11 cellular contexts compared by ENCODE assay signal in the genomic region with DNA sequence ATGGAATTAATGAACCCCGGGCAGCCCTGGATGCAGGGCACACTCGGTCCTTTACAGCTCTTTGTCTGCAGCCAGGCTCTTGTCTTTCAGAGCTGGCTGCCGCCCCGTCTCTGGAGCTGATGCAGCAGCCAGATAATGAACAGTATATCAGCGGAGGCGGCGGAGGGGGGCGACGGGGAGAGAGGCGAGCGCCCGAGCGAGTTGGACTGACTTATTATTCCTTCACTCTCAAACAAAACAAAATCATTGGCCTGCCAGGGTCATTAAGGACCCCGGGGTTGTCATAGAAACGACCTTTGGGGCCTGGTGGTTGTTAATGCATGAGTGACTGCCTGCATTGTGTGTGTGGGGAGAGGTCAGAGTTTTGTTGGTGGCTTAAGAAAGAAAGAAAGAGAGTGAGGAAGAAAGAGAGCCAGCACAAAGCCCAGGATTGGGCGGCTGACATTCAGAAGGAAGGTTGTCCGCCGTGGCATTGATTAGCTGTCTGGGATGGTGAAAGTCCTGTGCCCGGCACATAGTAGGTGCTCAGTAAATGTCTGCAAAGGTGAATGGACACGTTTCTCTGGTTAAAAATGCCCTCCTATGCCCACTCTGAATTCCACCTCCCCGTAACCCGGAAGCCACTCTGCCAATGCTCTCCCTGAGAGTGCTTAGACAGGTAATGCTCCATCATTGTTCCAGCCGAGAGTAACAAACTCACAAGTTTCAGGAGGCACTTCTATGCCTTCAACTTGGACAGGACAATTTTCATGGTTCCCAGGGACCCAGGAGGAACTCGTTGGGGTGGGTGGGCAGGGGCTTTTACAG.
DNase-seq lines count a peak whose midpoint lies in the region; ATAC-seq, FAIRE-seq and TF ChIP-seq lines count a peak whose summit lies in the region.
"Had no signal": no experiment of that assay in that cellular context is flagged by ENCODE, and none has a peak within 500 bp of the region (broad histone marks: within the 10 kb centered on the region; RNA-seq: fewer than 3 reads in every experiment).

No MANE protein-coding gene starts in this region.

- H3K9ac ChIP-seq in HepG2 (ENCODE audit: insufficient read depth, low read depth, low read length) = peak overlapping the region; percentile 64

- no peak for TF ChIP-seq RAD21 in HepG2 (CRISPR knock-in tag; IDR thresholded peaks at IDR 0.05)

- DNase-seq in NCI-H146 (lab: John Stamatoyannopoulos, UW) (peak; percentile 93), body of pancreas (no peak), HepG2 (ENCODE audit: low spot score) (peak; percentile 90), sciatic nerve (ENCODE audit: low spot score) (peak; percentile 74), DMS114 treated with DMSO at 0.1 percent for 48 hours (lab: John Stamatoyannopoulos, UW; ENCODE audit: unreplicated experiment) (no peak), WTC11 (ENCODE audit: low spot score) (no peak)
- no peak for DNase-seq in activated CD8-positive, alpha-beta memory T cell treated with anti-CD3 and anti-CD28 coated beads, Interleukin-2, amount 50 U/mL, for 48 hours
- DNase-seq in activated CD8-positive, alpha-beta memory T cell treated with anti-CD3 and anti-CD28 coated beads for 24 hours = no peak
- DNase-seq: NCI-H2081 treated with DMSO at 0.1 percent for 48 hours had no signal

- no peak for TF ChIP-seq CTCF in body of pancreas (IDR thresholded peaks at IDR 0.05)
- no peak for TF ChIP-seq CTCF in HepG2 (CRISPR knock-in tag; IDR thresholded peaks at IDR 0.05)
- no peak for TF ChIP-seq CTCF in WTC11 (IDR thresholded peaks at IDR 0.05)

- ATAC-seq in body of pancreas (peak; percentile 47), HepG2 (peak; percentile 81), sciatic nerve (peak; percentile 64), WTC11 (no peak; the same call in 1 of the 2 replicates)

- H3K4me2 ChIP-seq in HepG2 (ENCODE audit: low read depth, low read length) = peak overlapping the region; percentile 86

- H3K36me3 ChIP-seq in body of pancreas (replicated peaks in 1 of 2; ENCODE audit: insufficient read depth in 1 of 2, low read depth in 2 of 2) (no peaks in the 10 kb centered on the region), HepG2 (replicated peaks in 1 of 2; ENCODE audit: control insufficient read depth in 1 of 2, insufficient read depth in 2 of 2, low read length in 2 of 2) (no peaks in the 10 kb centered on the region)

- H3K4me1 Mint-ChIP-seq in WTC11 = no peaks in the 10 kb centered on the region
- H3K4me1 Mint-ChIP-seq: activated CD4-positive, alpha-beta memory T cell treated with anti-CD3 and anti-CD28 coated beads, Interleukin-2, amount 10 ng/mL, durations not matched to agents 7 days and 5 days had no signal

- no peak overlapping the region for H3K27ac ChIP-seq in body of pancreas
- H3K27ac ChIP-seq in HepG2 (ENCODE audit: extremely low read length, insufficient read depth, low read length) = peak overlapping the region; percentile 80

- no TSS peak for BruUV-seq in HepG2 (replicated peaks; lab: Mats Ljungman, UMichigan)

- intact Hi-C loops in body of pancreas (cut with DNase I) = loop anchor here (10.0 kb wide), 1 partner anchor 612 kb away; no protein-coding TSS in a partner anchor
- intact Hi-C loops in HepG2 (cut with micrococcal nuclease; ENCODE audit: unreplicated experiment) = loop anchor here (1.0 to 10.0 kb wide), 7 partner anchors 115 to 610 kb away; a partner anchor contains a TSS
- intact Hi-C loops in sciatic nerve (cut with DNase I) = no loop called here

- no peak for TF ChIP-seq POLR2A in body of pancreas (IDR thresholded peaks at IDR 0.05)
- no peak for TF ChIP-seq POLR2A in HepG2 (IDR thresholded peaks at IDR 0.05; ENCODE audit: insufficient read depth in 1 of 2, low read depth in 2 of 2, low read length in 2 of 2)

- H3K4me3 ChIP-seq in body of pancreas (no peak overlapping the region), HepG2 (replicated peaks in 1 of 3; ENCODE audit: insufficient read depth in 1 of 3, low read depth in 2 of 3, low read length in 3 of 3) (peak overlapping the region; percentile 26 to 65 (median 38))
- H3K4me3 ChIP-seq: GM12878 had no signal

- FAIRE-seq in HepG2 (lab: Jason Lieb, UNC) = peak; percentile 72

- no peak overlapping the region for H3K4me3 Mint-ChIP-seq in WTC11
- H3K4me3 Mint-ChIP-seq: activated CD4-positive, alpha-beta memory T cell treated with anti-CD3 and anti-CD28 coated beads, Interleukin-2, amount 10 ng/mL, durations not matched to agents 7 days and 5 days had no signal

- no peak overlapping the region for H3K27ac Mint-ChIP-seq in WTC11
- H3K27ac Mint-ChIP-seq: activated CD4-positive, alpha-beta memory T cell treated with anti-CD3 and anti-CD28 coated beads, Interleukin-2, amount 10 ng/mL, durations not matched to agents 7 days and 5 days had no signal

- no peaks in the 10 kb centered on the region for H3K36me3 Mint-ChIP-seq in WTC11

- WGBS in body of pancreas, 2 donors = 47 to 52% methylated on average over 23 to 24 of the region's 24 CpGs
- WGBS in HepG2 (ENCODE audit: low lambda C conversion rate) = 6% methylated on average over 19 of the region's 24 CpGs

- no peaks in the 10 kb centered on the region for H3K27me3 Mint-ChIP-seq in WTC11 (ENCODE audit: low read depth)

- CTCF ChIA-PET in HepG2 (lab: Yijun Ruan, JAX; ENCODE audit: low intra/inter-chr PET ratio, low total read pairs) = interaction anchor here (1.1 to 1.8 kb wide), 5 partner anchors 113 to 609 kb away, joined by 3 to 8 read pairs (median 5); no protein-coding TSS in a partner anchor
- CTCF ChIA-PET in WTC11 (lab: Charles Lee) = interaction anchor here (0.5 to 2.1 kb wide), 43 partner anchors 8 to 610 kb away, joined by 3 to 16 read pairs (median 4); no protein-coding TSS in a partner anchor

- H3K27me3 ChIP-seq in body of pancreas (no peaks in the 10 kb centered on the region), HepG2 (ENCODE audit: control insufficient read depth in 1 of 2, insufficient read depth in 2 of 2, low read length in 2 of 2) (no peaks in the 10 kb centered on the region)

- H3K9me3 ChIP-seq in body of pancreas (no peaks in the 10 kb centered on the region), HepG2 (ENCODE audit: low read length) (no peaks in the 10 kb centered on the region)

- no peak for TF ChIP-seq EP300 in HepG2 (IDR thresholded peaks at IDR 0.05; ENCODE audit: low read depth in 2 of 2, low read length in 2 of 2)
- TF ChIP-seq EP300 in HepG2 (CRISPR knock-in tag; IDR thresholded peaks at IDR 0.05; ENCODE audit: borderline replicate concordance) = no peak

- H3K4me1 ChIP-seq in body of pancreas (no peaks in the 10 kb centered on the region), HepG2 (ENCODE audit: insufficient read depth, low read length) (peaks cover 35% of the 10 kb centered on the region)

- no peak overlapping the region for H2AFZ ChIP-seq in HepG2 (ENCODE audit: low read length)

- no peaks in the 10 kb centered on the region for H4K20me1 ChIP-seq in HepG2 (ENCODE audit: insufficient read depth, low read length)

- in situ Hi-C loops in HepG2 (cut with HindIII; ENCODE audit: extremely low pct_ligation_motif_present, low pct_unique_long_range_greater_than_20kb) = no loop called here

- H3K79me2 ChIP-seq in HepG2 (ENCODE audit: insufficient read depth, low read length) = no peaks in the 10 kb centered on the region

- H3K9me3 Mint-ChIP-seq in WTC11 = no peaks in the 10 kb centered on the region
- H3K9me3 Mint-ChIP-seq: activated CD4-positive, alpha-beta memory T cell treated with anti-CD3 and anti-CD28 coated beads, Interleukin-2, amount 10 ng/mL, durations not matched to agents 7 days and 5 days had no signal

- POLR2A ChIA-PET in HepG2 (lab: Yijun Ruan, JAX) = interaction anchor here (0.6 to 0.9 kb wide), 5 partner anchors 12 to 610 kb away, joined by 3 to 5 read pairs (median 3); no protein-coding TSS in a partner anchor
- POLR2A ChIA-PET in WTC11 (lab: Charles Lee) = interaction anchor here (0.9 kb wide), 1 partner anchor 353 kb away, joined by 6 read pairs; no protein-coding TSS in a partner anchor

TF ChIP-seq in HepG2, 621 proteins besides CTCF, POLR2A, EP300 and RAD21 (continues in another document):
- peak; percentile 60 for TF ChIP-seq RFX1 (IDR thresholded peaks at IDR 0.05)
- TF ChIP-seq ZNF501 (CRISPR knock-in tag; IDR thresholded peaks at IDR 0.05) = peak; percentile 67
- TF ChIP-seq ZNF782 (CRISPR knock-in tag; IDR thresholded peaks at IDR 0.05; ENCODE audit: borderline replicate concordance) = no peak
- TF ChIP-seq, protein P1, sequence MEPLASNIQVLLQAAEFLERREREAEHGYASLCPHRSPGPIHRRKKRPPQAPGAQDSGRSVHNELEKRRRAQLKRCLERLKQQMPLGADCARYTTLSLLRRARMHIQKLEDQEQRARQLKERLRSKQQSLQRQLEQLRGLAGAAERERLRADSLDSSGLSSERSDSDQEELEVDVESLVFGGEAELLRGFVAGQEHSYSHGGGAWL (CRISPR knock-in tag; IDR thresholded peaks at IDR 0.05) = no peak

TF ChIP-seq in WTC11, 78 proteins besides CTCF, POLR2A, EP300 and RAD21 (continues in another document):
- TF ChIP-seq, protein P2, sequence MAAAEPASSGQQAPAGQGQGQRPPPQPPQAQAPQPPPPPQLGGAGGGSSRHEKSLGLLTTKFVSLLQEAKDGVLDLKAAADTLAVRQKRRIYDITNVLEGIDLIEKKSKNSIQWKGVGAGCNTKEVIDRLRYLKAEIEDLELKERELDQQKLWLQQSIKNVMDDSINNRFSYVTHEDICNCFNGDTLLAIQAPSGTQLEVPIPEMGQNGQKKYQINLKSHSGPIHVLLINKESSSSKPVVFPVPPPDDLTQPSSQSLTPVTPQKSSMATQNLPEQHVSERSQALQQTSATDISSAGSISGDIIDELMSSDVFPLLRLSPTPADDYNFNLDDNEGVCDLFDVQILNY (CRISPR knock-in tag; IDR thresholded peaks at IDR 0.05) = no peak
- TF ChIP-seq FOXK1 (CRISPR knock-in tag; IDR thresholded peaks at IDR 0.05) (no peak), SMAD3 (CRISPR knock-in tag; IDR thresholded peaks at IDR 0.05; ENCODE audit: borderline replicate concordance) (no peak), FOXP1 (CRISPR knock-in tag; IDR thresholded peaks at IDR 0.05; ENCODE audit: borderline replicate concordance) (no peak), ZNF121 (CRISPR knock-in tag; IDR thresholded peaks at IDR 0.05) (no peak)

Comparison
In these comparisons a context has a peak if more than half of its experiments do, and no peak if none do; other contexts are left out.
1. DNase-seq: peak in NCI-H146 (single experiment), HepG2 (single experiment) and sciatic nerve (single experiment); none in body of pancreas (0 of 4), DMS114 treated with DMSO at 0.1 percent for 48 hours (single experiment), activated CD8-positive, alpha-beta memory T cell treated with anti-CD3 and anti-CD28 coated beads, Interleukin-2, amount 50 U/mL, for 48 hours (single experiment), WTC11 (single experiment) and activated CD8-positive, alpha-beta memory T cell treated with anti-CD3 and anti-CD28 coated beads for 24 hours (single experiment).
2. H3K4me3 ChIP-seq: peak in HepG2 (3 of 3); none in body of pancreas (0 of 2).